Comparison of ENCODE assay signal across 8 cellular contexts in the genomic region with DNA sequence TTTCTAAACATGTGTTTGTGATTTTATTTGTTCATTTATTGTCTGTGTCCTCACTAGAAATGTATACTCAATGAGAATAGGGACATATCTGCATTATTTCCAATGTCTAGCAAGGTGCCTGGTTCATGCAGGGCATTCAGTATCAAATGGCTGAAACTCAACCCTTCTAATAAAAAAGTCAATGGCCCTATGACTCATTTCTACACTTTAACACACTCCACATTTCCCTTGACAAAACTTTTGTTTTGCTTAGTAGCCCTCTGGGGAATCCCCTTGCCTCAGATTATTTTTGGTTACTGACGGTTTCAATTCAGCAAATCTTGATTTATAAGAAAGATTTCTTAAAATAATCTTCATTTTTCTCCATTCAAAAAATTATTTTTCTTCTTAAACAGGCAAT.
DNase-seq lines count a peak whose midpoint lies in the region; ATAC-seq lines count a peak whose summit lies in the region.

No MANE protein-coding gene starts in this region.

- no peaks in the 10 kb centered on the region for H3K27me3 Mint-ChIP-seq in activated naive CD4-positive, alpha-beta T cell treated with anti-CD3 and anti-CD28 coated beads, Interleukin-2, amount 50 U/mL, for 24 hours
- peaks cover 43% of the 10 kb centered on the region for H3K27me3 Mint-ChIP-seq in activated T-helper 1 cell treated with anti-CD3 and anti-CD28 coated beads, Interleukin-12 subunit alpha, Interleukin-12 subunit beta, Interleukin-2, Interleukin-4 antibody, amounts not matched to agents 30 ng/mL and 10 ng/mL and 1 ng/mL, durations not matched to agents 14 hours and 24 hours and 36 hours (ENCODE audit: insufficient read depth)
- no peaks in the 10 kb centered on the region for H3K27me3 Mint-ChIP-seq in stimulated activated naive CD8-positive, alpha-beta T cell treated with anti-CD3 and anti-CD28 coated beads, Interleukin-15, Interleukin-2, amounts not matched to agents 100 ng/mL and 50 ng/mL, for 24 hours

- peak; percentile 68 for ATAC-seq in HG03025 (IDR thresholded peaks at IDR 0.05; ENCODE audit: low FRiP score, unreplicated experiment)

- H3K9me3 Mint-ChIP-seq in activated naive CD4-positive, alpha-beta T cell treated with anti-CD3 and anti-CD28 coated beads, Interleukin-2, amount 50 U/mL, for 24 hours, result no peaks in the 10 kb centered on the region
- H3K9me3 Mint-ChIP-seq in activated T-helper 1 cell treated with anti-CD3 and anti-CD28 coated beads, Interleukin-12 subunit alpha, Interleukin-12 subunit beta, Interleukin-2, Interleukin-4 antibody, amounts not matched to agents 30 ng/mL and 10 ng/mL and 1 ng/mL, durations not matched to agents 14 hours and 24 hours and 36 hours, result no peaks in the 10 kb centered on the region
- H3K9me3 Mint-ChIP-seq in stimulated activated naive CD8-positive, alpha-beta T cell treated with anti-CD3 and anti-CD28 coated beads, Interleukin-15, Interleukin-2, amounts not matched to agents 100 ng/mL and 50 ng/mL, for 24 hours, result no peaks in the 10 kb centered on the region

- no peak for DNase-seq in activated naive CD4-positive, alpha-beta T cell (lab: John Stamatoyannopoulos, UW)
- peak; percentile 6 for DNase-seq in activated T-helper 1 cell treated with anti-CD3 and anti-CD28 coated beads, Interleukin-12 subunit alpha, Interleukin-12 subunit beta, Interleukin-2, Interleukin-4 antibody, amounts not matched to agents 30 ng/mL and 10 ng/mL and 1 ng/mL, durations not matched to agents 14 hours and 24 hours and 36 hours (ENCODE audit: low spot score)
- DNase-seq in NCI-H128 (lab: John Stamatoyannopoulos, UW; ENCODE audit: unreplicated experiment) (no peak), SHP77 treated with DMSO at 0.1 percent for 48 hours (lab: John Stamatoyannopoulos, UW) (no peak)
- no peak for DNase-seq in activated CD4-positive, alpha-beta T cell treated with anti-CD3 and anti-CD28 coated beads for 1 hour

- H3K4me1 Mint-ChIP-seq in activated naive CD4-positive, alpha-beta T cell treated with anti-CD3 and anti-CD28 coated beads, Interleukin-2, amount 50 U/mL, for 24 hours, result peaks cover 56% of the 10 kb centered on the region
- peaks cover 50% of the 10 kb centered on the region for H3K4me1 Mint-ChIP-seq in activated T-helper 1 cell treated with anti-CD3 and anti-CD28 coated beads, Interleukin-12 subunit alpha, Interleukin-12 subunit beta, Interleukin-2, Interleukin-4 antibody, amounts not matched to agents 30 ng/mL and 10 ng/mL and 1 ng/mL, durations not matched to agents 14 hours and 24 hours and 36 hours (ENCODE audit: low read depth)
- H3K4me1 Mint-ChIP-seq in stimulated activated naive CD8-positive, alpha-beta T cell treated with anti-CD3 and anti-CD28 coated beads, Interleukin-15, Interleukin-2, amounts not matched to agents 100 ng/mL and 50 ng/mL, for 24 hours (ENCODE audit: low read depth), result peaks cover 69% of the 10 kb centered on the region

- peak overlapping the region; percentile 91 for H3K27ac Mint-ChIP-seq in activated naive CD4-positive, alpha-beta T cell treated with anti-CD3 and anti-CD28 coated beads, Interleukin-2, amount 50 U/mL, for 24 hours
- H3K27ac Mint-ChIP-seq in activated T-helper 1 cell treated with anti-CD3 and anti-CD28 coated beads, Interleukin-12 subunit alpha, Interleukin-12 subunit beta, Interleukin-2, Interleukin-4 antibody, amounts not matched to agents 30 ng/mL and 10 ng/mL and 1 ng/mL, durations not matched to agents 14 hours and 24 hours and 36 hours, result peak overlapping the region; percentile 59
- H3K27ac Mint-ChIP-seq in stimulated activated naive CD8-positive, alpha-beta T cell treated with anti-CD3 and anti-CD28 coated beads, Interleukin-15, Interleukin-2, amounts not matched to agents 100 ng/mL and 50 ng/mL, for 24 hours, result peak overlapping the region; percentile 28

- intact Hi-C loops in activated T-helper 1 cell treated with anti-CD3 and anti-CD28 coated beads, Interleukin-12 subunit alpha, Interleukin-12 subunit beta, Interleukin-2, Interleukin-4 antibody, amounts not matched to agents 30 ng/mL and 10 ng/mL and 1 ng/mL, durations not matched to agents 14 hours and 24 hours and 36 hours (cut with micrococcal nuclease), result loop anchor here (1.0 to 10.0 kb wide), 7 partner anchors 32 to 906 kb away; partner anchors contain the start of gene KLHL9

- peak overlapping the region; percentile 42 for H3K4me3 Mint-ChIP-seq in activated naive CD4-positive, alpha-beta T cell treated with anti-CD3 and anti-CD28 coated beads, Interleukin-2, amount 50 U/mL, for 24 hours
- H3K4me3 Mint-ChIP-seq in activated T-helper 1 cell treated with anti-CD3 and anti-CD28 coated beads, Interleukin-12 subunit alpha, Interleukin-12 subunit beta, Interleukin-2, Interleukin-4 antibody, amounts not matched to agents 30 ng/mL and 10 ng/mL and 1 ng/mL, durations not matched to agents 14 hours and 24 hours and 36 hours, result no peak overlapping the region
- H3K4me3 Mint-ChIP-seq in stimulated activated naive CD8-positive, alpha-beta T cell treated with anti-CD3 and anti-CD28 coated beads, Interleukin-15, Interleukin-2, amounts not matched to agents 100 ng/mL and 50 ng/mL, for 24 hours, result peak overlapping the region; percentile 4

- H3K36me3 Mint-ChIP-seq in activated naive CD4-positive, alpha-beta T cell treated with anti-CD3 and anti-CD28 coated beads, Interleukin-2, amount 50 U/mL, for 24 hours, result no peaks in the 10 kb centered on the region
- H3K36me3 Mint-ChIP-seq in activated T-helper 1 cell treated with anti-CD3 and anti-CD28 coated beads, Interleukin-12 subunit alpha, Interleukin-12 subunit beta, Interleukin-2, Interleukin-4 antibody, amounts not matched to agents 30 ng/mL and 10 ng/mL and 1 ng/mL, durations not matched to agents 14 hours and 24 hours and 36 hours (ENCODE audit: low read depth), result no peaks in the 10 kb centered on the region
- no peaks in the 10 kb centered on the region for H3K36me3 Mint-ChIP-seq in stimulated activated naive CD8-positive, alpha-beta T cell treated with anti-CD3 and anti-CD28 coated beads, Interleukin-15, Interleukin-2, amounts not matched to agents 100 ng/mL and 50 ng/mL, for 24 hours (ENCODE audit: low read depth)

Comparison
In these comparisons a context has a peak if more than half of its experiments do, and no peak if none do; other contexts are left out.
1. H3K27ac Mint-ChIP-seq: peak in every context shown above with its lines; median percentile 91 in activated naive CD4-positive, alpha-beta T cell treated with anti-CD3 and anti-CD28 coated beads, Interleukin-2, amount 50 U/mL, for 24 hours; 59 in activated T-helper 1 cell treated with anti-CD3 and anti-CD28 coated beads, Interleukin-12 subunit alpha, Interleukin-12 subunit beta, Interleukin-2, Interleukin-4 antibody, amounts not matched to agents 30 ng/mL and 10 ng/mL and 1 ng/mL, durations not matched to agents 14 hours and 24 hours and 36 hours; 28 in stimulated activated naive CD8-positive, alpha-beta T cell treated with anti-CD3 and anti-CD28 coated beads, Interleukin-15, Interleukin-2, amounts not matched to agents 100 ng/mL and 50 ng/mL, for 24 hours.